Comparison of ENCODE assay signal across 13 cellular contexts in genomic region chr7:129864042-129864441, GRCh38.
A peak's percentile ranks its signal among the peaks of the same experiment; 100 is the strongest.
DNase-seq lines count a peak whose midpoint lies in the region; ATAC-seq and TF ChIP-seq lines count a peak whose summit lies in the region.
"Had no signal": no experiment of that assay in that cellular context is flagged by ENCODE, and none has a peak within 500 bp of the region (broad histone marks: within the 10 kb centered on the region; RNA-seq: fewer than 3 reads in every experiment).

No MANE protein-coding gene starts in this region.

- H3K9ac ChIP-seq in GM23248, result no peak overlapping the region
- H3K9ac ChIP-seq: BLaER1 had no signal

- no peak for TF ChIP-seq CTCF in WTC11 (IDR thresholded peaks at IDR 0.05)
- no peak for TF ChIP-seq CTCF in fibroblast of the aortic adventitia (IDR thresholded peaks at IDR 0.05; ENCODE audit: insufficient read depth, low read length)

- CTCF ChIA-PET in WTC11 (lab: Charles Lee), result no interaction called here

- intact Hi-C loops in sciatic nerve (cut with DNase I), result no loop called here

- no peaks in the 10 kb centered on the region for H4K20me1 ChIP-seq in GM23248 (ENCODE audit: insufficient read depth)

- peaks cover 18% of the 10 kb centered on the region for H3K4me1 ChIP-seq in GM23248 (ENCODE audit: insufficient read depth)

- no peak overlapping the region for H3K27ac ChIP-seq in GM23248
- H3K27ac ChIP-seq: BLaER1 had no signal

- H3K27ac Mint-ChIP-seq in WTC11, result peak overlapping the region; percentile 83; the same call in 1 of the 2 replicates
- H3K27ac Mint-ChIP-seq: effector memory CD8-positive, alpha-beta T cell; T-helper 1 cell treated with Interleukin-12 subunit alpha and Interleukin-12 subunit beta and Interleukin-4 antibody, amounts not matched to agents 30 μg/mL and 1 μg/mL, for 36 hours had no signal

- in situ Hi-C loops in GM23248 (cut with MboI), result no loop called here

- no peak overlapping the region for H3K4me3 Mint-ChIP-seq in WTC11
- H3K4me3 Mint-ChIP-seq: effector memory CD8-positive, alpha-beta T cell; T-helper 1 cell treated with Interleukin-12 subunit alpha and Interleukin-12 subunit beta and Interleukin-4 antibody, amounts not matched to agents 30 μg/mL and 1 μg/mL, for 36 hours had no signal

- no peak overlapping the region for H2AFZ ChIP-seq in GM23248

- peaks cover 55% of the 10 kb centered on the region for H3K4me1 Mint-ChIP-seq in WTC11

- DNase-seq in GM23248 (peak; percentile 40), WTC11 (ENCODE audit: low spot score) (no peak), fibroblast of the aortic adventitia (ENCODE audit: low read depth) (peak; percentile 97), sciatic nerve (ENCODE audit: low spot score) (no peak), activated gamma-delta T cell treated with Interleukin-2 at 50 U/mL for 16 hours (no peak)
- no peak for DNase-seq in activated CD4-positive, CD25-positive, alpha-beta regulatory T cell (lab: John Stamatoyannopoulos, UW)
- DNase-seq in activated CD4-positive, alpha-beta T cell treated with anti-CD3 and anti-CD28 coated beads for 1 hour, result no peak
- DNase-seq: effector memory CD8-positive, alpha-beta T cell; NCI-H1417 treated with DMSO at 0.1 percent for 48 hours had no signal

- POLR2A ChIA-PET in WTC11 (lab: Charles Lee), result interaction anchor here (0.6 kb wide), 1 partner anchor 140 kb away, joined by 3 read pairs; no protein-coding TSS in a partner anchor

- H3F3A ChIP-seq in GM23248 (ENCODE audit: insufficient read depth), result peaks cover 3% of the 10 kb centered on the region; the same call in 1 of the 2 replicates

- H3K27me3 ChIP-seq in GM23248 (replicated peaks; ENCODE audit: insufficient read depth), result no peaks in the 10 kb centered on the region
- H3K27me3 ChIP-seq: BLaER1 had no signal

- H3K79me2 ChIP-seq in GM23248 (ENCODE audit: insufficient read depth), result peaks cover 84% of the 10 kb centered on the region

- H3K9me3 ChIP-seq in GM23248 (ENCODE audit: low read depth), result no peaks in the 10 kb centered on the region
- H3K9me3 ChIP-seq: BLaER1 had no signal

- H3K4me2 ChIP-seq in GM23248 (ENCODE audit: unreplicated experiment), result no peak overlapping the region
- H3K4me2 ChIP-seq: BLaER1 had no signal

- H3K27me3 Mint-ChIP-seq in WTC11 (ENCODE audit: low read depth), result no peaks in the 10 kb centered on the region
- H3K27me3 Mint-ChIP-seq: effector memory CD8-positive, alpha-beta T cell had no signal

- H3K4me3 ChIP-seq in GM23248 (no peak overlapping the region), fibroblast of the aortic adventitia (ENCODE audit: low read depth, low read length) (no peak overlapping the region)
- H3K4me3 ChIP-seq: BLaER1, skin epidermis had no signal

- H3K36me3 Mint-ChIP-seq in WTC11, result peaks cover 4% of the 10 kb centered on the region

- H3K9me3 Mint-ChIP-seq in WTC11, result peaks cover 3% of the 10 kb centered on the region; the same call in 1 of the 2 replicates
- H3K9me3 Mint-ChIP-seq: effector memory CD8-positive, alpha-beta T cell; T-helper 1 cell treated with Interleukin-12 subunit alpha and Interleukin-12 subunit beta and Interleukin-4 antibody, amounts not matched to agents 30 μg/mL and 1 μg/mL, for 36 hours had no signal

- H3K9me2 ChIP-seq in GM23248 (ENCODE audit: insufficient read depth), result no peaks in the 10 kb centered on the region

- H3K36me3 ChIP-seq in GM23248 (ENCODE audit: low read depth), result no peaks in the 10 kb centered on the region

- 42 to 44% methylated on average over 3 of the region's 3 CpGs for WGBS in GM23248 (ENCODE audit: low coverage in 1 of 2, low lambda C conversion rate in 2 of 2, missing lambda C conversion rate in 2 of 2), 2 experiments

- ATAC-seq in WTC11 (no peak), sciatic nerve (peak; percentile 66), GM21825 (IDR thresholded peaks at IDR 0.05; ENCODE audit: unreplicated experiment) (no peak)
- ATAC-seq: effector memory CD8-positive, alpha-beta T cell had no signal

TF ChIP-seq in WTC11, 78 proteins besides CTCF, POLR2A, EP300 and RAD21:
- TF ChIP-seq FOXJ3 (CRISPR knock-in tag; IDR thresholded peaks at IDR 0.05; ENCODE audit: borderline replicate concordance), result no peak
- TF ChIP-seq ZNF671 (CRISPR knock-in tag; IDR thresholded peaks at IDR 0.05), result no peak
- no peak for TF ChIP-seq NFYB (CRISPR knock-in tag; conservative IDR thresholded peaks at IDR 0.05; ENCODE audit: low read depth)
- TF ChIP-seq TEAD1 (CRISPR knock-in tag; IDR thresholded peaks at IDR 0.05), result no peak
- no peak for TF ChIP-seq NR2C2 (CRISPR knock-in tag; IDR thresholded peaks at IDR 0.05)
- no peak for TF ChIP-seq SOX15 (CRISPR knock-in tag; IDR thresholded peaks at IDR 0.05)
- TF ChIP-seq ZNF263 (CRISPR knock-in tag; IDR thresholded peaks at IDR 0.05; ENCODE audit: low read depth), result no peak

Comparison
In these comparisons a context has a peak if more than half of its experiments do, and no peak if none do; other contexts are left out.
1. DNase-seq: peak in GM23248 (single experiment) and fibroblast of the aortic adventitia (single experiment); none in WTC11 (single experiment), sciatic nerve (single experiment), activated CD4-positive, CD25-positive, alpha-beta regulatory T cell (0 of 4), activated CD4-positive, alpha-beta T cell treated with anti-CD3 and anti-CD28 coated beads for 1 hour (single experiment) and activated gamma-delta T cell treated with Interleukin-2 at 50 U/mL for 16 hours (single experiment).